In genomic region chr4:166091914-166092510, GRCh38 we compare ENCODE assay signal across 8 cellular contexts.
DNase-seq lines count a peak whose midpoint lies in the region; ATAC-seq and TF ChIP-seq lines count a peak whose summit lies in the region.

No MANE protein-coding gene starts in this region.

- no peaks in the 10 kb centered on the region for H3K4me1 Mint-ChIP-seq in activated naive CD4-positive, alpha-beta T cell treated with anti-CD3 and anti-CD28 coated beads, Interleukin-2, amount 10 ng/mL, durations not matched to agents 7 days and 5 days

- no peaks in the 10 kb centered on the region for H3K9me3 Mint-ChIP-seq in activated naive CD4-positive, alpha-beta T cell treated with anti-CD3 and anti-CD28 coated beads, Interleukin-2, amount 10 ng/mL, durations not matched to agents 7 days and 5 days

- no peaks in the 10 kb centered on the region for H3F3A ChIP-seq in smooth muscle cell (ENCODE audit: low read depth)

- H2AFZ ChIP-seq in smooth muscle cell (ENCODE audit: low read depth), result no peak overlapping the region

- peak; percentile 69 for ATAC-seq in GM21825 (IDR thresholded peaks at IDR 0.05; ENCODE audit: unreplicated experiment)

- WGBS in smooth muscle cell (ENCODE audit: low lambda C conversion rate), result 0% methylated on average over 2 of the region's 2 CpGs

- no peaks in the 10 kb centered on the region for H3K36me3 ChIP-seq in smooth muscle cell (ENCODE audit: low read depth)

- TF ChIP-seq CTCF in GM12864 (IDR thresholded peaks at IDR 0.05; ENCODE audit: low read depth, low read length, missing control alignments) (peak; percentile 45), LNCAP (IDR thresholded peaks at IDR 0.05) (peak; percentile 76), fibroblast of villous mesenchyme (IDR thresholded peaks at IDR 0.05; ENCODE audit: insufficient read depth, low read depth, low read length) (peak; percentile 66), smooth muscle cell (IDR thresholded peaks at IDR 0.05; ENCODE audit: borderline replicate concordance, insufficient read depth, poor library complexity, severe bottlenecking) (peak; percentile 72)

- no peak overlapping the region for H3K4me3 ChIP-seq in GM12864 (ENCODE audit: low read depth, low read length)
- H3K4me3 ChIP-seq in fibroblast of villous mesenchyme (ENCODE audit: low read depth, low read length), result no peak overlapping the region
- H3K4me3 ChIP-seq in smooth muscle cell, result no peak overlapping the region

- no peaks in the 10 kb centered on the region for H3K9me3 ChIP-seq in smooth muscle cell (replicated peaks; ENCODE audit: low read depth)

- H3K4me1 ChIP-seq in smooth muscle cell (ENCODE audit: low read depth), result no peaks in the 10 kb centered on the region

- H3K27ac ChIP-seq in smooth muscle cell (ENCODE audit: low read depth), result no peak overlapping the region

- CTCF ChIA-PET in activated naive CD4-positive, alpha-beta T cell treated with anti-CD3 and anti-CD28 coated beads, Interleukin-2, amount 10 ng/mL, durations not matched to agents 7 days and 5 days (lab: Charles Lee), result interaction anchor here (0.6 to 1.8 kb wide), 7 partner anchors 42 to 599 kb away, joined by 3 to 21 read pairs (median 4); no protein-coding TSS in a partner anchor

- no peaks in the 10 kb centered on the region for H3K27me3 ChIP-seq in smooth muscle cell (ENCODE audit: low read depth)

- no peaks in the 10 kb centered on the region for H3K79me2 ChIP-seq in smooth muscle cell (ENCODE audit: low read depth)

- no peaks in the 10 kb centered on the region for H4K20me1 ChIP-seq in smooth muscle cell (ENCODE audit: low read depth)

- H3K4me3 Mint-ChIP-seq in activated naive CD4-positive, alpha-beta T cell treated with anti-CD3 and anti-CD28 coated beads, Interleukin-2, amount 10 ng/mL, durations not matched to agents 7 days and 5 days, result no peak overlapping the region

- H3K36me3 Mint-ChIP-seq in activated naive CD4-positive, alpha-beta T cell treated with anti-CD3 and anti-CD28 coated beads, Interleukin-2, amount 10 ng/mL, durations not matched to agents 7 days and 5 days, result no peaks in the 10 kb centered on the region

- H3K27me3 Mint-ChIP-seq in activated naive CD4-positive, alpha-beta T cell treated with anti-CD3 and anti-CD28 coated beads, Interleukin-2, amount 10 ng/mL, durations not matched to agents 7 days and 5 days, result no peaks in the 10 kb centered on the region

- DNase-seq in GM12864 (ENCODE audit: low read depth), result peak; percentile 4
- DNase-seq in SK-N-DZ (ENCODE audit: low spot score), result peak; percentile 29
- DNase-seq in fibroblast of villous mesenchyme (ENCODE audit: low read depth), result peak; percentile 45
- no peak for DNase-seq in smooth muscle cell (lab: John Stamatoyannopoulos, UW; ENCODE audit: unreplicated experiment)
- DNase-seq in activated naive CD4-positive, alpha-beta T cell treated with anti-CD3 and anti-CD28 coated beads, Interleukin-2, amount 10 ng/mL, durations not matched to agents 7 days and 5 days, result no peak
- no peak for DNase-seq in activated CD4-positive, alpha-beta T cell treated with anti-CD3 and anti-CD28 coated beads, Interleukin-2, amount 50 U/mL, for 1 hour

- H3K27ac Mint-ChIP-seq in activated naive CD4-positive, alpha-beta T cell treated with anti-CD3 and anti-CD28 coated beads, Interleukin-2, amount 10 ng/mL, durations not matched to agents 7 days and 5 days, result no peak overlapping the region

- no peak overlapping the region for H3K9ac ChIP-seq in smooth muscle cell (ENCODE audit: low read depth)

- no peak overlapping the region for H3K4me2 ChIP-seq in smooth muscle cell

Comparison
In these comparisons a context has a peak if more than half of its experiments do, and no peak if none do; other contexts are left out.
1. DNase-seq: peak in GM12864 (single experiment), SK-N-DZ (single experiment) and fibroblast of villous mesenchyme (single experiment); none in smooth muscle cell (single experiment), activated naive CD4-positive, alpha-beta T cell treated with anti-CD3 and anti-CD28 coated beads, Interleukin-2, amount 10 ng/mL, durations not matched to agents 7 days and 5 days (single experiment) and activated CD4-positive, alpha-beta T cell treated with anti-CD3 and anti-CD28 coated beads, Interleukin-2, amount 50 U/mL, for 1 hour (single experiment).
2. Peak in every context shown above with its lines, with median percentiles within 50 percentile points of each other: CTCF ChIP-seq.